8 cellular contexts compared by ENCODE assay signal in genomic region chr1:165638211-165638610, GRCh38. TPM values are rescaled to one million over a fixed set of nuclear protein-coding genes. Genes with fewer than 3 reads are reported as not detected.
DNase-seq lines count a peak whose midpoint lies in the region; ATAC-seq and TF ChIP-seq lines count a peak whose summit lies in the region.
"Not testable (repeated sequence)": the region's sequence is repeated elsewhere in the genome, so short reads cannot be mapped to it uniquely, and the experiment has no call there.

No MANE protein-coding gene starts in this region.

- POLR2A ChIA-PET in A673 (lab: Charles Lee; ENCODE audit: low non-redundant PET); RWPE1 (lab: Yijun Ruan, JAX; ENCODE audit: low non-redundant PET): not testable (repeated sequence)

- TF ChIP-seq POLR2A in breast epithelium (IDR thresholded peaks at IDR 0.05), result not testable (repeated sequence)

- H3K9ac ChIP-seq in mucosa of stomach (ENCODE audit: low read length), result peak overlapping the region; percentile 28
- H3K9ac ChIP-seq in stomach smooth muscle (ENCODE audit: low read length in 2 of 2), result not testable (repeated sequence)

- intact Hi-C loops in A673 (cut with micrococcal nuclease; ENCODE audit: unreplicated experiment), result loop anchor here (10.0 kb wide), 1 partner anchor 127 kb away; the partner anchor contains the start of gene TMCO1
- intact Hi-C loops in breast epithelium (cut with DNase I; ENCODE audit: low total_unique reads), result loop anchor here (10.0 kb wide), 1 partner anchor 127 kb away; the partner anchor contains the start of gene TMCO1
- intact Hi-C loops in heart right ventricle (cut with DNase I), result loop anchor here in 1 of 10 donors (10.0 kb wide), 1 partner anchor 127 kb away; the partner anchor contains the start of gene TMCO1
- intact Hi-C loops in upper lobe of right lung (cut with DNase I), result not testable (repeated sequence)

- not testable (repeated sequence) for BruUV-seq in A673 (replicated peaks; lab: Mats Ljungman, UMichigan)

- 79 to 82% methylated on average over 7 of the region's 7 CpGs for WGBS in heart right ventricle, 2 donors

- H3K36me3 ChIP-seq in A673 (ENCODE audit: insufficient read depth, low read length, poor library complexity, severe bottlenecking); breast epithelium; mucosa of stomach (ENCODE audit: control insufficient read depth, insufficient read depth, low read length); stomach smooth muscle (ENCODE audit: control insufficient read depth in 2 of 2, insufficient read depth in 2 of 2, low read length in 2 of 2); upper lobe of right lung: not testable (repeated sequence)
- H3K36me3 ChIP-seq in heart right ventricle, result peaks cover 0 to 57% (median 0%) of the 10 kb centered on the region in 9 donors

- not testable (repeated sequence) for H3K4me3 ChIP-seq in A673 (ENCODE audit: low read depth, low read length, poor library complexity, severe bottlenecking); breast epithelium; heart right ventricle; mucosa of stomach (ENCODE audit: low read length); stomach smooth muscle (ENCODE audit: low read length in 2 of 2); upper lobe of right lung

- H3K4me1 ChIP-seq in A673 (ENCODE audit: insufficient read depth, low read length, poor library complexity, severe bottlenecking) (peaks cover 48% of the 10 kb centered on the region), heart right ventricle (peaks cover 4 to 99% (median 89%) of the 10 kb centered on the region in 9 donors), mucosa of stomach (ENCODE audit: control insufficient read depth, insufficient read depth, low read length) (peaks cover 55% of the 10 kb centered on the region), stomach smooth muscle (ENCODE audit: control insufficient read depth, insufficient read depth, low read length) (peaks cover 12% of the 10 kb centered on the region), upper lobe of right lung (peaks cover 74% of the 10 kb centered on the region)
- not testable (repeated sequence) for H3K4me1 ChIP-seq in breast epithelium

- DNase-seq in A673 (ENCODE audit: low spot score); RWPE1 (ENCODE audit: low spot score); breast epithelium (ENCODE audit: low spot score in 2 of 2); heart right ventricle; left lobe of liver (ENCODE audit: low spot score); upper lobe of right lung: not testable (repeated sequence)

- H3K27ac ChIP-seq in A673 (ENCODE audit: low read depth, low read length, poor library complexity, severe bottlenecking), result peak overlapping the region; percentile 62
- peak overlapping the region; percentile 30; the same call in 1 of the 2 replicates for H3K27ac ChIP-seq in RWPE1
- peak overlapping the region; percentile 16 to 85 for H3K27ac ChIP-seq in breast epithelium
- H3K27ac ChIP-seq in heart right ventricle, result peak overlapping the region in 9 of 10 donors; percentile 20 to 80 (median 57)
- peak overlapping the region; percentile 31 for H3K27ac ChIP-seq in stomach smooth muscle (ENCODE audit: low read length)
- peak overlapping the region; percentile 44 for H3K27ac ChIP-seq in upper lobe of right lung

- not testable (repeated sequence) for H3K27me3 ChIP-seq in A673 (replicated peaks; ENCODE audit: insufficient read depth, low read depth, low read length, poor library complexity); breast epithelium; heart right ventricle; mucosa of stomach (ENCODE audit: control insufficient read depth, insufficient read depth, low read length); stomach smooth muscle (ENCODE audit: control insufficient read depth in 1 of 2, insufficient read depth in 2 of 2, low read length in 2 of 2); upper lobe of right lung

- CTCF ChIA-PET in A673 (lab: Charles Lee); RWPE1 (lab: Yijun Ruan, JAX): not testable (repeated sequence)

- H3K9me3 ChIP-seq in A673 (ENCODE audit: low read depth, low read length, poor library complexity, severe bottlenecking); breast epithelium; heart right ventricle; mucosa of stomach (ENCODE audit: control insufficient read depth, low read length); stomach smooth muscle (ENCODE audit: control insufficient read depth in 2 of 2, low read length in 2 of 2); upper lobe of right lung: not testable (repeated sequence)

- not testable (repeated sequence) for ATAC-seq in heart right ventricle, upper lobe of right lung
- ATAC-seq in left lobe of liver, result peak; percentile 48

- TF ChIP-seq CTCF in A673 (conservative IDR thresholded peaks at IDR 0.05; ENCODE audit: low read depth, low read length); RWPE1 (conservative IDR thresholded peaks at IDR 0.05; ENCODE audit: low read depth); breast epithelium (IDR thresholded peaks at IDR 0.05); heart right ventricle (IDR thresholded peaks at IDR 0.05); upper lobe of right lung (IDR thresholded peaks at IDR 0.05): not testable (repeated sequence)

RNA-seq across cellular contexts. Expression of gene MGST3, which starts 7.2 kb away (rescaled TPM):
- total RNA-seq in A673 (2021), result 150 and 155 TPM in 2 replicates
- total RNA-seq in breast epithelium, result 100 to 1,000 TPM; 140 to 318 (median 251) TPM
- 1,000 to 10,000 TPM in 1 of 10 donors, 100 to 1,000 TPM in 9; 545 to 1,002 (median 844) TPM for total RNA-seq in heart right ventricle
- 100 to 1,000 TPM; 425 to 837 TPM for polyA plus RNA-seq in heart right ventricle
- 79.8 TPM for total RNA-seq in left lobe of liver
- 181 TPM for total RNA-seq in upper lobe of right lung
